1 cellular context compared by ENCODE assay signal in genomic region chr6:130513770-130514169, GRCh38.
TF ChIP-seq lines count a peak whose summit lies in the region.

No MANE protein-coding gene starts in this region.

TF ChIP-seq in HepG2, 621 proteins besides CTCF, POLR2A, EP300 and RAD21 (continued from another document):
- no peak for TF ChIP-seq REST (IDR thresholded peaks at IDR 0.05; ENCODE audit: borderline replicate concordance in 1 of 2, low read depth in 1 of 2, low read length in 2 of 2)
- TF ChIP-seq ZNF883 (CRISPR knock-in tag; IDR thresholded peaks at IDR 0.05; ENCODE audit: not compliant biosample characterization) = no peak
- TF ChIP-seq ZNF331 (CRISPR knock-in tag; IDR thresholded peaks at IDR 0.05) = no peak
